In genomic region chr9:2727966-2728613, GRCh38 we compare ENCODE assay signal across 9 cellular contexts. TPM values are rescaled to one million over a fixed set of nuclear protein-coding genes. Genes with fewer than 3 reads are reported as not detected.
DNase-seq lines count a peak whose midpoint lies in the region; TF ChIP-seq lines count a peak whose summit lies in the region.
"Had no signal": no experiment of that assay in that cellular context is flagged by ENCODE, and none has a peak within 500 bp of the region (broad histone marks: within the 10 kb centered on the region; RNA-seq: fewer than 3 reads in every experiment).

No MANE protein-coding gene starts in this region.

- intact Hi-C loops in esophagus squamous epithelium (cut with DNase I): no loop called here

- TF ChIP-seq CTCF in HEK293 (tag by site-specific recombination; IDR thresholded peaks at IDR 0.05) (peak; percentile 81), esophagus squamous epithelium (IDR thresholded peaks at IDR 0.05) (peak in 5 of 6 experiments; percentile 38 to 69 (median 52)), neural cell (IDR thresholded peaks at IDR 0.05; ENCODE audit: poor library complexity, severe bottlenecking) (peak; percentile 38)

- peak; percentile 43 for DNase-seq in NCI-H345 (lab: John Stamatoyannopoulos, UW)
- no peak for DNase-seq in NCI-H345 treated with DMSO at 0.1 percent for 48 hours (lab: John Stamatoyannopoulos, UW; ENCODE audit: unreplicated experiment)
- DNase-seq in M059J (ENCODE audit: low read depth): peak; percentile 80
- peak; percentile 14 for DNase-seq in SIG-M5 (lab: John Stamatoyannopoulos, UW)
- no peak for DNase-seq in esophagus squamous epithelium (lab: John Stamatoyannopoulos, UW)
- no peak for DNase-seq in activated effector memory CD4-positive, alpha-beta T cell treated with Interleukin-2 at 50 U/mL for 16 hours

- H3K36me3 ChIP-seq in HEK293 (ENCODE audit: control insufficient read depth in 2 of 2, insufficient read depth in 1 of 2, low read length in 2 of 2) (no peaks in the 10 kb centered on the region), esophagus squamous epithelium (no peaks in the 10 kb centered on the region), neural cell (ENCODE audit: insufficient read depth, low read length) (no peaks in the 10 kb centered on the region)

- TF ChIP-seq RAD21 in neural cell (conservative IDR thresholded peaks at IDR 0.05): peak; percentile 31

- no peak overlapping the region for H3K4me2 ChIP-seq in neural cell (ENCODE audit: low read length)

- H3K79me2 ChIP-seq in neural cell (replicated peaks; ENCODE audit: insufficient read depth, low read length): no peaks in the 10 kb centered on the region

- H3K9me2 ChIP-seq in neural cell (ENCODE audit: insufficient read depth, low read length): no peaks in the 10 kb centered on the region

- no peak for TF ChIP-seq POLR2A in esophagus squamous epithelium (IDR thresholded peaks at IDR 0.05)

- H2AFZ ChIP-seq in neural cell (ENCODE audit: low read depth, low read length): no peak overlapping the region

- H3K27me3 ChIP-seq in esophagus squamous epithelium: no peaks in the 10 kb centered on the region
- no peaks in the 10 kb centered on the region for H3K27me3 ChIP-seq in neural cell (ENCODE audit: insufficient read depth, low read depth, low read length)

- no peaks in the 10 kb centered on the region for H3F3A ChIP-seq in neural cell (ENCODE audit: insufficient read depth, low read length, poor library complexity, severe bottlenecking)

- POLR2A ChIA-PET in HEK293 (lab: Yijun Ruan, JAX): interaction anchor here (0.9 to 1.3 kb wide), 2 partner anchors 13 to 105 kb away, joined by 3 read pairs; no protein-coding TSS in a partner anchor

- CTCF ChIA-PET in HEK293 (lab: Yijun Ruan, JAX): interaction anchor here (0.5 to 2.2 kb wide), 39 partner anchors 9 to 1696 kb away, joined by 3 to 14 read pairs (median 4); no protein-coding TSS in a partner anchor

- H4K20me1 ChIP-seq in neural cell (ENCODE audit: insufficient read depth): no peaks in the 10 kb centered on the region

- H3K4me3 ChIP-seq in HEK293 (ENCODE audit: low read depth, low read length) (no peak overlapping the region), esophagus squamous epithelium (no peak overlapping the region), neural cell (ENCODE audit: low read length) (no peak overlapping the region)

- 33 to 38% methylated on average over 5 of the region's 5 CpGs for WGBS in esophagus squamous epithelium, 2 donors

- no peak overlapping the region for H3K9ac ChIP-seq in neural cell (ENCODE audit: low read length)

- H3K4me1 ChIP-seq in HEK293 (ENCODE audit: control insufficient read depth, insufficient read depth, low read length) (peaks cover 4% of the 10 kb centered on the region; the same call in 1 of the 2 replicates), esophagus squamous epithelium (peaks cover 0 to 23% (median 0%) of the 10 kb centered on the region in 3 donors)

- H3K27ac ChIP-seq in HEK293 (ENCODE audit: extremely low read depth, low read depth, low read length) (no peak overlapping the region), esophagus squamous epithelium (no peak overlapping the region), neural cell (ENCODE audit: low read length) (no peak overlapping the region)

- no peaks in the 10 kb centered on the region for H3K9me3 ChIP-seq in HEK293 (ENCODE audit: control insufficient read depth, insufficient read depth, low read depth, low read length)
- H3K9me3 ChIP-seq in esophagus squamous epithelium: no peaks in the 10 kb centered on the region
- H3K9me3 ChIP-seq in neural cell (ENCODE audit: low read length): no peaks in the 10 kb centered on the region

- TF ChIP-seq EP300 in neural cell (conservative IDR thresholded peaks at IDR 0.05; ENCODE audit: poor library complexity, severe bottlenecking): no peak

TF ChIP-seq in HEK293, 187 proteins besides CTCF, POLR2A, EP300 and RAD21 (continues in another document):
- TF ChIP-seq ZBTB6 (tag by site-specific recombination; IDR thresholded peaks at IDR 0.05) (no peak; the same call in 1 of the 2 replicates), ZNF626 (tag by site-specific recombination; IDR thresholded peaks at IDR 0.05) (no peak), ZNF785 (tag by site-specific recombination; IDR thresholded peaks at IDR 0.05) (no peak), SP2 (tag by site-specific recombination; IDR thresholded peaks at IDR 0.05) (no peak), ZNF23 (tag by site-specific recombination; IDR thresholded peaks at IDR 0.05; ENCODE audit: borderline replicate concordance) (no peak), KLF16 (tag by site-specific recombination; IDR thresholded peaks at IDR 0.05) (no peak), ZNF529 (tag by site-specific recombination; IDR thresholded peaks at IDR 0.05; ENCODE audit: insufficient replicate concordance) (no peak), KLF9 (tag by site-specific recombination; IDR thresholded peaks at IDR 0.05; ENCODE audit: low read depth) (peak; percentile 13; the same call in 1 of the 2 replicates), ZNF830 (tag by site-specific recombination; IDR thresholded peaks at IDR 0.05; ENCODE audit: low read depth) (no peak), RBAK (tag by site-specific recombination; IDR thresholded peaks at IDR 0.05) (no peak), GLIS1 (tag by site-specific recombination; IDR thresholded peaks at IDR 0.05) (peak; percentile 94), WT1 (tag by site-specific recombination; IDR thresholded peaks at IDR 0.05) (peak; percentile 97), ZNF654 (tag by site-specific recombination; IDR thresholded peaks at IDR 0.05; ENCODE audit: low read depth) (peak; percentile 81), ZNF571 (tag by site-specific recombination; IDR thresholded peaks at IDR 0.05) (no peak), ZFP3 (tag by site-specific recombination; IDR thresholded peaks at IDR 0.05; ENCODE audit: low read depth) (no peak), ZFHX2 (tag by site-specific recombination; conservative IDR thresholded peaks at IDR 0.05) (no peak), ZNF184 (tag by site-specific recombination; IDR thresholded peaks at IDR 0.05) (peak; percentile 78; the same call in 1 of the 2 replicates)

TF ChIP-seq in neural cell, 6 proteins besides CTCF, POLR2A, EP300 and RAD21:
- TF ChIP-seq POLR2AphosphoS5 (IDR thresholded peaks at IDR 0.05): no peak
- no peak for TF ChIP-seq MXI1 (conservative IDR thresholded peaks at IDR 0.05; ENCODE audit: poor library complexity, severe bottlenecking)
- no peak for TF ChIP-seq SMC3 (conservative IDR thresholded peaks at IDR 0.05; ENCODE audit: poor library complexity)
- TF ChIP-seq REST (IDR thresholded peaks at IDR 0.05; ENCODE audit: borderline replicate concordance): no peak
- no peak for TF ChIP-seq TAF1 (IDR thresholded peaks at IDR 0.05; ENCODE audit: low read depth)
- TF ChIP-seq EZH2 (IDR thresholded peaks at IDR 0.05; ENCODE audit: borderline replicate concordance, insufficient read depth, low read length, poor library complexity, severe bottlenecking): no peak

RNA-seq across cellular contexts. Expression of gene KCNV2, which starts 10.8 kb away (rescaled TPM):
- not detected in 2 replicates for total RNA-seq in M059J (2014; rRNA removed; shearing (Covaris generic))
- total RNA-seq in esophagus squamous epithelium: not detected
- not detected in 2 replicates for polyA plus RNA-seq in neural cell
- polyA minus RNA-seq in neural cell: 0.24 TPM in 1 of 2 replicates, not detected in the other
- total RNA-seq: CD4-positive, CD25-positive, alpha-beta regulatory T cell had no signal
- polyA plus RNA-seq: CD4-positive, CD25-positive, alpha-beta regulatory T cell had no signal

Comparison
In these comparisons a context has a peak if more than half of its experiments do, and no peak if none do; other contexts are left out.
1. DNase-seq: peak in NCI-H345 (single experiment), M059J (single experiment) and SIG-M5 (single experiment); none in NCI-H345 treated with DMSO at 0.1 percent for 48 hours (single experiment), esophagus squamous epithelium (single experiment) and activated effector memory CD4-positive, alpha-beta T cell treated with Interleukin-2 at 50 U/mL for 16 hours (single experiment).
2. Peak in every context shown above with its lines, with median percentiles within 50 percentile points of each other: CTCF ChIP-seq.